2 cellular contexts compared by ENCODE assay signal in genomic region chr1:58883037-58883887, GRCh38.
TF ChIP-seq lines count a peak whose summit lies in the region.

No MANE protein-coding gene starts in this region.

TF ChIP-seq in GM23338, 12 proteins besides CTCF, POLR2A, EP300 and RAD21 (continued from another document):
- TF ChIP-seq ZNF462 (CRISPR knock-in tag; IDR thresholded peaks at IDR 0.05) (no peak), EZH2phosphoT487 (IDR thresholded peaks at IDR 0.05; ENCODE audit: unreplicated experiment) (no peak), ZNF114 (CRISPR knock-in tag; IDR thresholded peaks at IDR 0.05) (no peak), POLR2AphosphoS5 (IDR thresholded peaks at IDR 0.05; ENCODE audit: low read depth) (no peak), CREB1 (CRISPR knock-in tag; IDR thresholded peaks at IDR 0.05; ENCODE audit: low read depth) (no peak), JUNB (IDR thresholded peaks at IDR 0.05; ENCODE audit: unreplicated experiment) (no peak), NANOG (IDR thresholded peaks at IDR 0.05; ENCODE audit: borderline replicate concordance) (no peak), ZNF331 (CRISPR knock-in tag; IDR thresholded peaks at IDR 0.05; ENCODE audit: low read depth) (no peak)
- TF ChIP-seq, protein P1, sequence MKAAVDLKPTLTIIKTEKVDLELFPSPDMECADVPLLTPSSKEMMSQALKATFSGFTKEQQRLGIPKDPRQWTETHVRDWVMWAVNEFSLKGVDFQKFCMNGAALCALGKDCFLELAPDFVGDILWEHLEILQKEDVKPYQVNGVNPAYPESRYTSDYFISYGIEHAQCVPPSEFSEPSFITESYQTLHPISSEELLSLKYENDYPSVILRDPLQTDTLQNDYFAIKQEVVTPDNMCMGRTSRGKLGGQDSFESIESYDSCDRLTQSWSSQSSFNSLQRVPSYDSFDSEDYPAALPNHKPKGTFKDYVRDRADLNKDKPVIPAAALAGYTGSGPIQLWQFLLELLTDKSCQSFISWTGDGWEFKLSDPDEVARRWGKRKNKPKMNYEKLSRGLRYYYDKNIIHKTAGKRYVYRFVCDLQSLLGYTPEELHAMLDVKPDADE (IDR thresholded peaks at IDR 0.05): no peak
- TF ChIP-seq, protein P2, sequence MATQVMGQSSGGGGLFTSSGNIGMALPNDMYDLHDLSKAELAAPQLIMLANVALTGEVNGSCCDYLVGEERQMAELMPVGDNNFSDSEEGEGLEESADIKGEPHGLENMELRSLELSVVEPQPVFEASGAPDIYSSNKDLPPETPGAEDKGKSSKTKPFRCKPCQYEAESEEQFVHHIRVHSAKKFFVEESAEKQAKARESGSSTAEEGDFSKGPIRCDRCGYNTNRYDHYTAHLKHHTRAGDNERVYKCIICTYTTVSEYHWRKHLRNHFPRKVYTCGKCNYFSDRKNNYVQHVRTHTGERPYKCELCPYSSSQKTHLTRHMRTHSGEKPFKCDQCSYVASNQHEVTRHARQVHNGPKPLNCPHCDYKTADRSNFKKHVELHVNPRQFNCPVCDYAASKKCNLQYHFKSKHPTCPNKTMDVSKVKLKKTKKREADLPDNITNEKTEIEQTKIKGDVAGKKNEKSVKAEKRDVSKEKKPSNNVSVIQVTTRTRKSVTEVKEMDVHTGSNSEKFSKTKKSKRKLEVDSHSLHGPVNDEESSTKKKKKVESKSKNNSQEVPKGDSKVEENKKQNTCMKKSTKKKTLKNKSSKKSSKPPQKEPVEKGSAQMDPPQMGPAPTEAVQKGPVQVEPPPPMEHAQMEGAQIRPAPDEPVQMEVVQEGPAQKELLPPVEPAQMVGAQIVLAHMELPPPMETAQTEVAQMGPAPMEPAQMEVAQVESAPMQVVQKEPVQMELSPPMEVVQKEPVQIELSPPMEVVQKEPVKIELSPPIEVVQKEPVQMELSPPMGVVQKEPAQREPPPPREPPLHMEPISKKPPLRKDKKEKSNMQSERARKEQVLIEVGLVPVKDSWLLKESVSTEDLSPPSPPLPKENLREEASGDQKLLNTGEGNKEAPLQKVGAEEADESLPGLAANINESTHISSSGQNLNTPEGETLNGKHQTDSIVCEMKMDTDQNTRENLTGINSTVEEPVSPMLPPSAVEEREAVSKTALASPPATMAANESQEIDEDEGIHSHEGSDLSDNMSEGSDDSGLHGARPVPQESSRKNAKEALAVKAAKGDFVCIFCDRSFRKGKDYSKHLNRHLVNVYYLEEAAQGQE (IDR thresholded peaks at IDR 0.05; ENCODE audit: unreplicated experiment): no peak

TF ChIP-seq in liver, 16 proteins besides CTCF, POLR2A, EP300 and RAD21 (continued from another document):
- TF ChIP-seq, protein P2 (IDR thresholded peaks at IDR 0.05): peak; percentile 16
- TF ChIP-seq TAF1 (conservative IDR thresholded peaks at IDR 0.05) (no peak), JUND (IDR thresholded peaks at IDR 0.05) (peak; percentile 79 to 90), YY1 (IDR thresholded peaks at IDR 0.05) (peak; percentile 62), RXRA (IDR thresholded peaks at IDR 0.05) (peak; percentile 82 to 98), HNF4A (conservative IDR thresholded peaks at IDR 0.05) (peak; percentile 68 to 81), HNF4G (IDR thresholded peaks at IDR 0.05) (peak; percentile 20), NR2F2 (IDR thresholded peaks at IDR 0.05) (peak; percentile 35), MAX (IDR thresholded peaks at IDR 0.05) (peak; percentile 70)
